ENCODE assay signal across 24 cellular contexts in genomic region chr14:94029671-94030203, GRCh38. TPM values are rescaled to one million over a fixed set of nuclear protein-coding genes. Genes with fewer than 3 reads are reported as not detected.
DNase-seq lines count a peak whose midpoint lies in the region; ATAC-seq, FAIRE-seq and TF ChIP-seq lines count a peak whose summit lies in the region.
"Had no signal": no experiment of that assay in that cellular context is flagged by ENCODE, and none has a peak within 500 bp of the region (broad histone marks: within the 10 kb centered on the region; RNA-seq: fewer than 3 reads in every experiment).

No MANE protein-coding gene starts in this region.

- H3K4me1 ChIP-seq in HepG2 (ENCODE audit: insufficient read depth, low read length) (peaks cover 37% of the 10 kb centered on the region), endodermal cell (ENCODE audit: control insufficient read depth, insufficient read depth, low read length) (no peaks in the 10 kb centered on the region), tibial nerve (peaks cover 0 to 14% (median 0%) of the 10 kb centered on the region in 4 donors)

- CTCF ChIA-PET in HepG2 (lab: Yijun Ruan, JAX; ENCODE audit: low intra/inter-chr PET ratio, low total read pairs), result no interaction called here

- no peak for TF ChIP-seq RAD21 in HepG2 (CRISPR knock-in tag; IDR thresholded peaks at IDR 0.05)

- H3K27ac Mint-ChIP-seq in T-helper 2 cell treated with Interferon-gamma antibody and Interleukin-4, amounts not matched to agents 5 μg/mL and 100 μg/mL, for 36 hours, result peak overlapping the region; percentile 32
- peak overlapping the region; percentile 63 for H3K27ac Mint-ChIP-seq in stimulated activated naive B cell treated with anti-CD40 and anti-IgM and Interleukin-4, amounts not matched to agents 10 μg/mL and 1 μg/mL and 100 μg/mL, for 72 hours
- H3K27ac Mint-ChIP-seq in endodermal cell, result no peak overlapping the region

- no peak for FAIRE-seq in HepG2 (lab: Jason Lieb, UNC)
- FAIRE-seq: GM12878, K562 had no signal

- in situ Hi-C loops in HepG2 (cut with HindIII; ENCODE audit: extremely low pct_ligation_motif_present, low pct_unique_long_range_greater_than_20kb), result no loop called here

- no peak for TF ChIP-seq POLR2A in HepG2 (IDR thresholded peaks at IDR 0.05; ENCODE audit: insufficient read depth in 1 of 2, low read depth in 2 of 2, low read length in 2 of 2)
- no peak for TF ChIP-seq POLR2A in tibial nerve (IDR thresholded peaks at IDR 0.05)

- no peak for ATAC-seq in HepG2
- no peak for ATAC-seq in stimulated activated naive B cell treated with anti-CD40 and anti-IgM and Interleukin-4, amounts not matched to agents 10 μg/mL and 1 μg/mL and 100 μg/mL, for 72 hours (replicated peaks)
- ATAC-seq: GM12878, K562, Right ventricle myocardium inferior had no signal

- H3K9me3 ChIP-seq in HepG2 (ENCODE audit: low read length) (no peaks in the 10 kb centered on the region), endodermal cell (ENCODE audit: control insufficient read depth, low read length) (peaks cover 6% of the 10 kb centered on the region), tibial nerve (no peaks in the 10 kb centered on the region)
- H3K9me3 ChIP-seq: MG63, SJSA1 had no signal

- H3K36me3 ChIP-seq in HepG2 (replicated peaks in 1 of 2; ENCODE audit: control insufficient read depth in 1 of 2, insufficient read depth in 2 of 2, low read length in 2 of 2) (0 out of 5 replicates have a peak, but pooled peaks cover 0 to 3% of the 10 kb centered on the region in 2 experiments), endodermal cell (ENCODE audit: control insufficient read depth, insufficient read depth, low read length) (no peaks in the 10 kb centered on the region), tibial nerve (no peaks in the 10 kb centered on the region)
- H3K36me3 ChIP-seq: MG63, SJSA1 had no signal

- H3K4me3 Mint-ChIP-seq in T-helper 2 cell treated with Interferon-gamma antibody and Interleukin-4, amounts not matched to agents 5 μg/mL and 100 μg/mL, for 36 hours, result no peak overlapping the region
- no peak overlapping the region for H3K4me3 Mint-ChIP-seq in stimulated activated naive B cell treated with anti-CD40 and anti-IgM and Interleukin-4, amounts not matched to agents 10 μg/mL and 1 μg/mL and 100 μg/mL, for 72 hours
- H3K4me3 Mint-ChIP-seq in endodermal cell, result no peak overlapping the region

- H3K4me2 ChIP-seq in HepG2 (ENCODE audit: low read depth, low read length), result no peak overlapping the region

- H3K27me3 ChIP-seq in HepG2 (ENCODE audit: control insufficient read depth in 1 of 2, insufficient read depth in 2 of 2, low read length in 2 of 2) (no peaks in the 10 kb centered on the region), endodermal cell (ENCODE audit: control insufficient read depth, insufficient read depth, low read length, poor library complexity, severe bottlenecking) (no peaks in the 10 kb centered on the region), tibial nerve (no peaks in the 10 kb centered on the region)
- H3K27me3 ChIP-seq: MG63, SJSA1 had no signal

- POLR2A ChIA-PET in HepG2 (lab: Yijun Ruan, JAX), result interaction anchor here (0.6 to 1.8 kb wide), 4 partner anchors 9 to 276 kb away, joined by 4 to 6 read pairs (median 4); partner anchors contain the start of genes DDX24 and IFI27L1

- H3K36me3 Mint-ChIP-seq in T-helper 2 cell treated with Interferon-gamma antibody and Interleukin-4, amounts not matched to agents 5 μg/mL and 100 μg/mL, for 36 hours (ENCODE audit: low read depth), result peaks cover 2% of the 10 kb centered on the region
- no peaks in the 10 kb centered on the region for H3K36me3 Mint-ChIP-seq in stimulated activated naive B cell treated with anti-CD40 and anti-IgM and Interleukin-4, amounts not matched to agents 10 μg/mL and 1 μg/mL and 100 μg/mL, for 72 hours
- H3K36me3 Mint-ChIP-seq in endodermal cell (ENCODE audit: low read depth), result peaks cover 4% of the 10 kb centered on the region

- 91% methylated on average over 7 of the region's 7 CpGs for WGBS in HepG2 (ENCODE audit: low lambda C conversion rate)
- WGBS in endodermal cell (ENCODE audit: insufficient coverage in 1 of 2, insufficient read length in 1 of 2), 2 experiments, result 83 to 96% methylated on average over 1 to 7 of the region's 7 CpGs
- WGBS in tibial nerve, 2 donors, result 82 to 87% methylated on average over 7 of the region's 7 CpGs

- no peak overlapping the region for H2AFZ ChIP-seq in HepG2 (ENCODE audit: low read length)

- H4K20me1 ChIP-seq in HepG2 (ENCODE audit: insufficient read depth, low read length), result no peaks in the 10 kb centered on the region

- no peak for TF ChIP-seq CTCF in HepG2 (CRISPR knock-in tag; IDR thresholded peaks at IDR 0.05)
- TF ChIP-seq CTCF in endodermal cell (conservative IDR thresholded peaks at IDR 0.05), result no peak
- TF ChIP-seq CTCF in tibial nerve (IDR thresholded peaks at IDR 0.05), result no peak

- H3K9ac ChIP-seq in HepG2 (ENCODE audit: insufficient read depth, low read depth, low read length) (peak overlapping the region; percentile 4; the same call in 1 of the 2 replicates), endodermal cell (ENCODE audit: extremely low read depth, low read length, poor library complexity, severe bottlenecking) (no peak overlapping the region)

- H3K27me3 Mint-ChIP-seq in T-helper 2 cell treated with Interferon-gamma antibody and Interleukin-4, amounts not matched to agents 5 μg/mL and 100 μg/mL, for 36 hours (ENCODE audit: low read depth), result no peaks in the 10 kb centered on the region
- H3K27me3 Mint-ChIP-seq in stimulated activated naive B cell treated with anti-CD40 and anti-IgM and Interleukin-4, amounts not matched to agents 10 μg/mL and 1 μg/mL and 100 μg/mL, for 72 hours, result peaks cover 13 to 17% of the 10 kb centered on the region in 2 donors
- H3K27me3 Mint-ChIP-seq in endodermal cell (ENCODE audit: insufficient read depth), result no peaks in the 10 kb centered on the region

- intact Hi-C loops in HepG2 (cut with micrococcal nuclease; ENCODE audit: unreplicated experiment), result no loop called here

- H3K27ac ChIP-seq in HepG2 (ENCODE audit: extremely low read length, insufficient read depth, low read length) (no peak overlapping the region), endodermal cell (ENCODE audit: low read depth, low read length) (no peak overlapping the region), tibial nerve (no peak overlapping the region)
- H3K27ac ChIP-seq: 22Rv1, C4-2B, SJSA1 had no signal

- H3K9me3 Mint-ChIP-seq in T-helper 2 cell treated with Interferon-gamma antibody and Interleukin-4, amounts not matched to agents 5 μg/mL and 100 μg/mL, for 36 hours, result no peaks in the 10 kb centered on the region
- no peaks in the 10 kb centered on the region for H3K9me3 Mint-ChIP-seq in stimulated activated naive B cell treated with anti-CD40 and anti-IgM and Interleukin-4, amounts not matched to agents 10 μg/mL and 1 μg/mL and 100 μg/mL, for 72 hours
- peaks cover 8% of the 10 kb centered on the region for H3K9me3 Mint-ChIP-seq in endodermal cell

- peaks cover 18% of the 10 kb centered on the region for H3K4me1 Mint-ChIP-seq in T-helper 2 cell treated with Interferon-gamma antibody and Interleukin-4, amounts not matched to agents 5 μg/mL and 100 μg/mL, for 36 hours (ENCODE audit: low read depth)
- H3K4me1 Mint-ChIP-seq in stimulated activated naive B cell treated with anti-CD40 and anti-IgM and Interleukin-4, amounts not matched to agents 10 μg/mL and 1 μg/mL and 100 μg/mL, for 72 hours, result peaks cover 0 to 11% of the 10 kb centered on the region in 2 donors
- H3K4me1 Mint-ChIP-seq in endodermal cell, result peaks cover 7% of the 10 kb centered on the region

- no peak for DNase-seq in T-helper 2 cell treated with Interferon-gamma antibody and Interleukin-4, amounts not matched to agents 5 μg/mL and 100 μg/mL, for 36 hours (ENCODE audit: low spot score)
- DNase-seq in T-helper 2 cell (no peak), HT-29 (ENCODE audit: low spot score) (peak; percentile 43), HepG2 (ENCODE audit: low spot score) (no peak), endodermal cell (no peak), tibial nerve (ENCODE audit: low spot score in 2 of 2) (no peak)
- DNase-seq in stimulated activated naive B cell treated with anti-CD40 and anti-IgM and Interleukin-4, amounts not matched to agents 10 μg/mL and 1 μg/mL and 100 μg/mL, for 72 hours, result no peak
- no peak for DNase-seq in effector CD4-positive, alpha-beta T cell
- DNase-seq: ACHN, DND-41, GOT3, MG63, NCI-H1417 treated with DMSO at 0.1 percent for 48 hours, NCI-H187, NCI-H2107, NCI-H446 treated with DMSO at 0.1 percent for 48 hours, NCI-H526 treated with DMSO at 0.1 percent for 48 hours had no signal

- BruUV-seq in HepG2 (replicated peaks; lab: Mats Ljungman, UMichigan), result no TSS peak

- peaks cover 2% of the 10 kb centered on the region for H3K79me2 ChIP-seq in HepG2 (ENCODE audit: insufficient read depth, low read length)

- TF ChIP-seq EP300 in HepG2 (IDR thresholded peaks at IDR 0.05; ENCODE audit: low read depth in 2 of 2, low read length in 2 of 2), result no peak
- no peak for TF ChIP-seq EP300 in HepG2 (CRISPR knock-in tag; IDR thresholded peaks at IDR 0.05; ENCODE audit: borderline replicate concordance)
- no peak for TF ChIP-seq EP300 in tibial nerve (IDR thresholded peaks at IDR 0.05)

- H3K4me3 ChIP-seq in HepG2 (replicated peaks in 1 of 3; ENCODE audit: insufficient read depth in 1 of 3, low read depth in 2 of 3, low read length in 3 of 3) (no peak overlapping the region), endodermal cell (ENCODE audit: low read length) (no peak overlapping the region), tibial nerve (no peak overlapping the region)
- H3K4me3 ChIP-seq: GM12878, K562, MG63, SJSA1 had no signal

RNA-seq across cellular contexts. Expression of gene OTUB2, which starts 3.6 kb away (rescaled TPM):
- total RNA-seq in HT-29 (2014; rRNA removed; shearing (Covaris generic)), result 2.3 and 2.4 TPM in 2 replicates
- 2.2 and 2.4 TPM in 2 replicates for total RNA-seq in HepG2 (2016; rRNA removed; fragmentation: Illumina TruSeq; extraction: Trizol)
- 0.30 and 0.44 TPM in 2 replicates for total RNA-seq in HepG2 (2016; cell fraction: cytosol; rRNA removed; fragmentation: Illumina TruSeq; extraction: Trizol; ENCODE audit: low read depth)
- 1.8 and 1.9 TPM in 2 replicates for total RNA-seq in HepG2 (2016; cell fraction: insoluble cytoplasmic fraction; rRNA removed; fragmentation: Illumina TruSeq; extraction: Trizol)
- 1.2 and 1.4 TPM in 2 replicates for total RNA-seq in HepG2 (2016; cell fraction: membrane; rRNA removed; fragmentation: Illumina TruSeq; extraction: Trizol)
- total RNA-seq in HepG2 (2016; cell fraction: nucleus; rRNA removed; fragmentation: Illumina TruSeq; extraction: Trizol), result 2.6 and 3.1 TPM in 2 replicates
- 2.4 and 3.0 TPM in 2 replicates for polyA plus RNA-seq in HepG2 (2011; rRNA removed)
- 2.3 and 2.6 TPM in 2 replicates for polyA plus RNA-seq in HepG2 (2011; cell fraction: cytosol; rRNA removed)
- polyA plus RNA-seq in HepG2 (2011; cell fraction: nucleus; rRNA removed), result 3.9 and 4.1 TPM in 2 replicates
- polyA plus RNA-seq in HepG2 (2012), result 1.4 and 1.9 TPM in 2 replicates
- 0.21 and 0.70 TPM in 2 replicates for polyA plus RNA-seq in HepG2 (2016; cell fraction: cytosol; fragmentation: Illumina TruSeq; extraction: Trizol; ENCODE audit: low read depth)
- polyA plus RNA-seq in HepG2 (2016; cell fraction: insoluble cytoplasmic fraction; fragmentation: Illumina TruSeq; extraction: Trizol; ENCODE audit: low read depth), result 2.0 and 2.3 TPM in 2 replicates
- polyA plus RNA-seq in HepG2 (2016; cell fraction: membrane; fragmentation: Illumina TruSeq; extraction: Trizol; ENCODE audit: low read depth), result 0.58 and 1.0 TPM in 2 replicates
- 2.1 and 2.3 TPM in 2 replicates for polyA plus RNA-seq in HepG2 (2016; cell fraction: nucleus; fragmentation: Illumina TruSeq; extraction: Trizol; ENCODE audit: insufficient read depth, low read depth)
- polyA minus RNA-seq in HepG2 (2011; rRNA and poly(A)+ RNA removed; ENCODE audit: low replicate concordance), result 0.49 and 8.2 TPM in 2 replicates
- 3.3 and 4.7 TPM in 2 replicates for polyA minus RNA-seq in HepG2 (2011; cell fraction: cytosol; rRNA and poly(A)+ RNA removed)
- 10.0 and 11.3 TPM in 2 replicates for polyA minus RNA-seq in HepG2 (2011; cell fraction: nucleus; rRNA and poly(A)+ RNA removed)
- 1 to 10 TPM; 6.3 to 6.7 TPM for total RNA-seq in endodermal cell
- polyA plus RNA-seq in endodermal cell (2013, experiment 1 of 2), result 6.3 TPM
- 5.1 TPM for polyA plus RNA-seq in endodermal cell (2013, experiment 2 of 2)
- under 1 TPM in 3 of 4 donors, not detected in 1; 0.21 to 0.66 (median 0.60) TPM for total RNA-seq in tibial nerve

RNA-seq across cellular contexts. Expression of gene CCDC197, which starts 32.6 kb away (rescaled TPM):
- total RNA-seq in HT-29 (2014; rRNA removed; shearing (Covaris generic)), result not detected in 2 replicates
- total RNA-seq in HepG2 (2016; rRNA removed; fragmentation: Illumina TruSeq; extraction: Trizol), result 0.11 TPM in 1 of 2 replicates, not detected in the other
- total RNA-seq in HepG2 (2016; cell fraction: cytosol; rRNA removed; fragmentation: Illumina TruSeq; extraction: Trizol; ENCODE audit: low read depth), result not detected in 2 replicates
- not detected in 2 replicates for total RNA-seq in HepG2 (2016; cell fraction: insoluble cytoplasmic fraction; rRNA removed; fragmentation: Illumina TruSeq; extraction: Trizol)
- total RNA-seq in HepG2 (2016; cell fraction: membrane; rRNA removed; fragmentation: Illumina TruSeq; extraction: Trizol), result not detected in 2 replicates
- total RNA-seq in HepG2 (2016; cell fraction: nucleus; rRNA removed; fragmentation: Illumina TruSeq; extraction: Trizol), result not detected in 2 replicates
- polyA plus RNA-seq in HepG2 (2011; rRNA removed), result 0.13 TPM in 1 of 2 replicates, not detected in the other
- not detected in 2 replicates for polyA plus RNA-seq in HepG2 (2011; cell fraction: cytosol; rRNA removed)
- 0.17 TPM in 1 of 2 replicates, not detected in the other for polyA plus RNA-seq in HepG2 (2011; cell fraction: nucleus; rRNA removed)
- polyA plus RNA-seq in HepG2 (2012), result 0.11 TPM in 1 of 2 replicates, not detected in the other
- not detected in 2 replicates for polyA plus RNA-seq in HepG2 (2016; cell fraction: cytosol; fragmentation: Illumina TruSeq; extraction: Trizol; ENCODE audit: low read depth)
- not detected in 2 replicates for polyA plus RNA-seq in HepG2 (2016; cell fraction: insoluble cytoplasmic fraction; fragmentation: Illumina TruSeq; extraction: Trizol; ENCODE audit: low read depth)
- 0.16 TPM in 1 of 2 replicates, not detected in the other for polyA plus RNA-seq in HepG2 (2016; cell fraction: membrane; fragmentation: Illumina TruSeq; extraction: Trizol; ENCODE audit: low read depth)
- polyA plus RNA-seq in HepG2 (2016; cell fraction: nucleus; fragmentation: Illumina TruSeq; extraction: Trizol; ENCODE audit: insufficient read depth, low read depth), result 0.33 TPM in 1 of 2 replicates, not detected in the other
- 0.20 TPM in 1 of 2 replicates, not detected in the other for polyA minus RNA-seq in HepG2 (2011; rRNA and poly(A)+ RNA removed; ENCODE audit: low replicate concordance)
- polyA minus RNA-seq in HepG2 (2011; cell fraction: cytosol; rRNA and poly(A)+ RNA removed), result not detected in 2 replicates
- polyA minus RNA-seq in HepG2 (2011; cell fraction: nucleus; rRNA and poly(A)+ RNA removed), result not detected in 2 replicates
- not detected for total RNA-seq in endodermal cell
- not detected for polyA plus RNA-seq in endodermal cell (2013, experiment 1 of 2)
- not detected for polyA plus RNA-seq in endodermal cell (2013, experiment 2 of 2)
- not detected for total RNA-seq in tibial nerve
- total RNA-seq: GM12878, K562, LHCN-M2, SJSA1 had no signal
- polyA plus RNA-seq: K562 had no signal

RNA-seq across cellular contexts. Expression of gene DDX24, which starts 51.3 kb away (rescaled TPM):
- total RNA-seq in HT-29 (2014; rRNA removed; shearing (Covaris generic)), result 66.9 and 67.7 TPM in 2 replicates
- total RNA-seq in HepG2 (2016; rRNA removed; fragmentation: Illumina TruSeq; extraction: Trizol) (149 and 215 TPM in 2 replicates), endodermal cell (100 to 1,000 TPM; 131 to 137 TPM), tibial nerve (100 to 1,000 TPM; 116 to 170 (median 151) TPM)
- total RNA-seq in HepG2 (2016; cell fraction: cytosol; rRNA removed; fragmentation: Illumina TruSeq; extraction: Trizol; ENCODE audit: low read depth), result 8.8 and 12.3 TPM in 2 replicates
- 152 and 207 TPM in 2 replicates for total RNA-seq in HepG2 (2016; cell fraction: insoluble cytoplasmic fraction; rRNA removed; fragmentation: Illumina TruSeq; extraction: Trizol)
- total RNA-seq in HepG2 (2016; cell fraction: membrane; rRNA removed; fragmentation: Illumina TruSeq; extraction: Trizol), result 25.6 and 27.8 TPM in 2 replicates
- 84.5 and 106 TPM in 2 replicates for total RNA-seq in HepG2 (2016; cell fraction: nucleus; rRNA removed; fragmentation: Illumina TruSeq; extraction: Trizol)
- polyA plus RNA-seq in HepG2 (2011; rRNA removed), result 62.3 and 67.3 TPM in 2 replicates
- polyA plus RNA-seq in HepG2 (2011; cell fraction: cytosol; rRNA removed), result 38.2 and 50.1 TPM in 2 replicates
- 56.2 and 66.5 TPM in 2 replicates for polyA plus RNA-seq in HepG2 (2011; cell fraction: nucleus; rRNA removed)
- polyA plus RNA-seq in HepG2 (2012), result 86.8 and 88.0 TPM in 2 replicates
- 5.2 and 6.0 TPM in 2 replicates for polyA plus RNA-seq in HepG2 (2016; cell fraction: cytosol; fragmentation: Illumina TruSeq; extraction: Trizol; ENCODE audit: low read depth)
- 160 and 163 TPM in 2 replicates for polyA plus RNA-seq in HepG2 (2016; cell fraction: insoluble cytoplasmic fraction; fragmentation: Illumina TruSeq; extraction: Trizol; ENCODE audit: low read depth)
- polyA plus RNA-seq in HepG2 (2016; cell fraction: membrane; fragmentation: Illumina TruSeq; extraction: Trizol; ENCODE audit: low read depth), result 12.6 and 13.0 TPM in 2 replicates
- 104 and 108 TPM in 2 replicates for polyA plus RNA-seq in HepG2 (2016; cell fraction: nucleus; fragmentation: Illumina TruSeq; extraction: Trizol; ENCODE audit: insufficient read depth, low read depth)
- polyA minus RNA-seq in HepG2 (2011; rRNA and poly(A)+ RNA removed; ENCODE audit: low replicate concordance), result 50.1 and 167 TPM in 2 replicates
- polyA minus RNA-seq in HepG2 (2011; cell fraction: cytosol; rRNA and poly(A)+ RNA removed), result 37.3 and 43.9 TPM in 2 replicates
- 50.2 and 79.2 TPM in 2 replicates for polyA minus RNA-seq in HepG2 (2011; cell fraction: nucleus; rRNA and poly(A)+ RNA removed)
- polyA plus RNA-seq in endodermal cell (2013, experiment 1 of 2), result 151 TPM
- 146 TPM for polyA plus RNA-seq in endodermal cell (2013, experiment 2 of 2)

RNA-seq across cellular contexts. Expression of gene IFI27L1, which starts 51.4 kb away (rescaled TPM):
- total RNA-seq in HT-29 (2014; rRNA removed; shearing (Covaris generic)), result 9.6 and 12.7 TPM in 2 replicates
- total RNA-seq in HepG2 (2016; rRNA removed; fragmentation: Illumina TruSeq; extraction: Trizol) (19.0 and 19.3 TPM in 2 replicates), endodermal cell (10 to 100 TPM; 40.0 to 47.2 TPM), tibial nerve (10 to 100 TPM in 2 of 4 donors, 1 to 10 TPM in 2; 2.7 to 14.6 (median 7.2) TPM)
- 6.4 and 9.9 TPM in 2 replicates for total RNA-seq in HepG2 (2016; cell fraction: cytosol; rRNA removed; fragmentation: Illumina TruSeq; extraction: Trizol; ENCODE audit: low read depth)
- total RNA-seq in HepG2 (2016; cell fraction: insoluble cytoplasmic fraction; rRNA removed; fragmentation: Illumina TruSeq; extraction: Trizol), result 18.3 and 20.8 TPM in 2 replicates
- total RNA-seq in HepG2 (2016; cell fraction: membrane; rRNA removed; fragmentation: Illumina TruSeq; extraction: Trizol), result 10.0 and 10.1 TPM in 2 replicates
- total RNA-seq in HepG2 (2016; cell fraction: nucleus; rRNA removed; fragmentation: Illumina TruSeq; extraction: Trizol), result 14.3 and 16.2 TPM in 2 replicates
- polyA plus RNA-seq in HepG2 (2011; rRNA removed), result 9.6 and 11.9 TPM in 2 replicates
- polyA plus RNA-seq in HepG2 (2011; cell fraction: cytosol; rRNA removed), result 14.3 and 18.1 TPM in 2 replicates
- 13.5 TPM in 2 replicates for polyA plus RNA-seq in HepG2 (2011; cell fraction: nucleus; rRNA removed)
- polyA plus RNA-seq in HepG2 (2012), result 8.0 and 11.2 TPM in 2 replicates
- 5.6 and 7.8 TPM in 2 replicates for polyA plus RNA-seq in HepG2 (2016; cell fraction: cytosol; fragmentation: Illumina TruSeq; extraction: Trizol; ENCODE audit: low read depth)
- 12.7 and 14.3 TPM in 2 replicates for polyA plus RNA-seq in HepG2 (2016; cell fraction: insoluble cytoplasmic fraction; fragmentation: Illumina TruSeq; extraction: Trizol; ENCODE audit: low read depth)
- polyA plus RNA-seq in HepG2 (2016; cell fraction: membrane; fragmentation: Illumina TruSeq; extraction: Trizol; ENCODE audit: low read depth), result 5.7 and 8.7 TPM in 2 replicates
- 26.6 and 29.4 TPM in 2 replicates for polyA plus RNA-seq in HepG2 (2016; cell fraction: nucleus; fragmentation: Illumina TruSeq; extraction: Trizol; ENCODE audit: insufficient read depth, low read depth)
- polyA minus RNA-seq in HepG2 (2011; rRNA and poly(A)+ RNA removed; ENCODE audit: low replicate concordance), result 5.1 and 14.3 TPM in 2 replicates
- polyA minus RNA-seq in HepG2 (2011; cell fraction: cytosol; rRNA and poly(A)+ RNA removed), result 2.7 and 3.1 TPM in 2 replicates
- 5.5 and 8.3 TPM in 2 replicates for polyA minus RNA-seq in HepG2 (2011; cell fraction: nucleus; rRNA and poly(A)+ RNA removed)
- polyA plus RNA-seq in endodermal cell (2013, experiment 1 of 2), result 25.0 TPM
- polyA plus RNA-seq in endodermal cell (2013, experiment 2 of 2), result 20.8 TPM

RNA-seq across cellular contexts. Expression of gene ASB2, which starts 53.4 kb away (rescaled TPM):
- 0.05 and 0.16 TPM in 2 replicates for total RNA-seq in HT-29 (2014; rRNA removed; shearing (Covaris generic))
- 0.46 and 0.82 TPM in 2 replicates for total RNA-seq in HepG2 (2016; rRNA removed; fragmentation: Illumina TruSeq; extraction: Trizol)
- total RNA-seq in HepG2 (2016; cell fraction: cytosol; rRNA removed; fragmentation: Illumina TruSeq; extraction: Trizol; ENCODE audit: low read depth), result 0.26 and 0.40 TPM in 2 replicates
- 0.62 and 0.93 TPM in 2 replicates for total RNA-seq in HepG2 (2016; cell fraction: insoluble cytoplasmic fraction; rRNA removed; fragmentation: Illumina TruSeq; extraction: Trizol)
- 0.37 and 0.83 TPM in 2 replicates for total RNA-seq in HepG2 (2016; cell fraction: membrane; rRNA removed; fragmentation: Illumina TruSeq; extraction: Trizol)
- total RNA-seq in HepG2 (2016; cell fraction: nucleus; rRNA removed; fragmentation: Illumina TruSeq; extraction: Trizol), result 1.1 and 1.3 TPM in 2 replicates
- polyA plus RNA-seq in HepG2 (2011; rRNA removed), result 4.1 and 4.5 TPM in 2 replicates
- polyA plus RNA-seq in HepG2 (2011; cell fraction: cytosol; rRNA removed), result 4.5 and 6.1 TPM in 2 replicates
- 9.6 and 13.9 TPM in 2 replicates for polyA plus RNA-seq in HepG2 (2011; cell fraction: nucleus; rRNA removed)
- polyA plus RNA-seq in HepG2 (2012), result 0.48 and 0.80 TPM in 2 replicates
- polyA plus RNA-seq in HepG2 (2016; cell fraction: cytosol; fragmentation: Illumina TruSeq; extraction: Trizol; ENCODE audit: low read depth), result 0.21 and 0.37 TPM in 2 replicates
- 0.58 and 0.71 TPM in 2 replicates for polyA plus RNA-seq in HepG2 (2016; cell fraction: insoluble cytoplasmic fraction; fragmentation: Illumina TruSeq; extraction: Trizol; ENCODE audit: low read depth)
- 0.35 and 0.43 TPM in 2 replicates for polyA plus RNA-seq in HepG2 (2016; cell fraction: membrane; fragmentation: Illumina TruSeq; extraction: Trizol; ENCODE audit: low read depth)
- polyA plus RNA-seq in HepG2 (2016; cell fraction: nucleus; fragmentation: Illumina TruSeq; extraction: Trizol; ENCODE audit: insufficient read depth, low read depth), result 1.0 and 1.6 TPM in 2 replicates
- 14.4 TPM in 1 of 2 replicates, not detected in the other for polyA minus RNA-seq in HepG2 (2011; rRNA and poly(A)+ RNA removed; ENCODE audit: low replicate concordance)
- 3.1 and 3.4 TPM in 2 replicates for polyA minus RNA-seq in HepG2 (2011; cell fraction: cytosol; rRNA and poly(A)+ RNA removed)
- 3.7 and 6.6 TPM in 2 replicates for polyA minus RNA-seq in HepG2 (2011; cell fraction: nucleus; rRNA and poly(A)+ RNA removed)
- total RNA-seq in endodermal cell, result under 1 TPM in 1 of 2 donors, not detected in 1; 0.11 TPM
- polyA plus RNA-seq in endodermal cell (2013, experiment 1 of 2), result 0.75 TPM
- 0.58 TPM for polyA plus RNA-seq in endodermal cell (2013, experiment 2 of 2)
- 1 to 10 TPM in 2 of 4 donors, under 1 TPM in 1, not detected in 1; 0.60 to 2.1 (median 1.8) TPM for total RNA-seq in tibial nerve
- total RNA-seq: K562 had no signal
- polyA plus RNA-seq: K562 had no signal
